In the genomic region with DNA sequence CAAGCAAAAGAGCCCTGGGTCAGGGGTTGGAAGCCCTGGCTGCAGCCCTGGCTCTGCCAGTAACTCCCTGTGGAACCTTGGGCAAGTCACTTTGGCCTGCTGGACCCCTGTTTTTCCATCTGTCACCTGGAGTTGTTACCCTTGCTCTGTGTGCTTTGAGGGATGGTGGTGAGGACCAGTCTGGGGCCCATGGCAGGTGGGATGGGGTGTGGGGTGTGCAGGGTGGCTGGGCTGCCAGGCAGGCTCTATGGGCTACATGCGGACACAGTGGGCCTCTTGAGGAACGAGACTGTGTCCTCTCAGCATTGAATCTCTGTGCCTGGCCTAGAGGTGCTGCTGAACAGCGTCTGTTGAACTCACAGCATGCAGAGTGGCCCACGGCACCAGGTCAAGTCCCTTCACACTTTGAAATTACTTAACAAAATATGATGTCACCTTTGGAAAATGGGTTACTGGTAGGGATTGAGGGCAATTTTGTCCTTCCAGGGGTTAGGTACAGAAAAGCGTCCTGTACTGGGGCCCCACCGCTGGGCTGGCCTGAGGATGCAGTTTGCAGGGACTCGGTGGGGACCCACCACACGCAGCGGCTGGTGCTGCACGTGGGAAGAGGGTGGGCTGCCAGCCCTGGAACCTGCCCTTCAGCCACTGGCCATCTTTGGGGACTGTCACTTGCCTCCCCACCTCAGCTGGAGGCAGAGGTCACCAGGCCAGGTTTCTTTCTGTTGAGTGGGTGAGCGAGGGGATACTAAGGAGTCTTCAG, we compare ENCODE assay signal across 25 cellular contexts. TPM values are rescaled to one million over a fixed set of nuclear protein-coding genes. Genes with fewer than 3 reads are reported as not detected.
"Had no signal": no experiment of that assay in that cellular context is flagged by ENCODE, and none has a peak within 500 bp of the region (broad histone marks: within the 10 kb centered on the region; RNA-seq: fewer than 3 reads in every experiment).

No MANE protein-coding gene starts in this region.

- ATAC-seq: activated CD4-positive, alpha-beta T cell treated with anti-CD3 and anti-CD28 coated beads for 36 hours; heart left ventricle; left lobe of liver; naive thymus-derived CD4-positive, alpha-beta T cell; psoas muscle; stimulated activated naive B cell treated with anti-CD40 and anti-IgM and Interleukin-4, amounts not matched to agents 10 μg/mL and 1 μg/mL and 100 μg/mL, for 72 hours had no signal

- H3K4me3 Mint-ChIP-seq: activated B cell treated with CpG ODN at 0.5 μM for 24 hours; activated CD4-positive, alpha-beta T cell treated with anti-CD3 and anti-CD28 coated beads for 36 hours; activated naive CD8-positive, alpha-beta T cell treated with anti-CD3 and anti-CD28 coated beads for 36 hours; activated T-cell treated with anti-CD3 and anti-CD28 coated beads, Interleukin-2, amount 50 U/mL, for 24 hours; stimulated activated naive B cell treated with anti-CD40 and anti-IgM and Interleukin-4, amounts not matched to agents 10 μg/mL and 1 μg/mL and 100 μg/mL, for 72 hours; T-helper 1 cell treated with Interleukin-12 subunit alpha and Interleukin-12 subunit beta and Interleukin-4 antibody, amounts not matched to agents 30 μg/mL and 1 μg/mL, for 36 hours had no signal

- H3K27ac ChIP-seq: heart left ventricle, ovary, psoas muscle, right atrium auricular region had no signal

- H3K9me3 Mint-ChIP-seq: activated B cell treated with CpG ODN at 0.5 μM for 24 hours; activated naive CD8-positive, alpha-beta T cell treated with anti-CD3 and anti-CD28 coated beads for 36 hours; activated T-cell treated with anti-CD3 and anti-CD28 coated beads, Interleukin-2, amount 50 U/mL, for 24 hours; activated T-helper 2 cell treated with anti-CD3 and anti-CD28 coated beads, Interferon-gamma antibody, Interleukin-2, Interleukin-4, amounts not matched to agents 10 μg/mL and 5 μg/mL and 100 μg/mL, durations not matched to agents 14 hours and 24 hours and 36 hours; naive thymus-derived CD4-positive, alpha-beta T cell; stimulated activated naive B cell treated with anti-CD40 and anti-IgM and Interleukin-4, amounts not matched to agents 10 μg/mL and 1 μg/mL and 100 μg/mL, for 72 hours; T-helper 1 cell treated with Interleukin-12 subunit alpha and Interleukin-12 subunit beta and Interleukin-4 antibody, amounts not matched to agents 30 μg/mL and 1 μg/mL, for 36 hours had no signal

- H3K4me3 ChIP-seq: heart left ventricle, ovary, psoas muscle, right atrium auricular region had no signal

- H3K27me3 ChIP-seq: heart left ventricle, ovary, right atrium auricular region had no signal

- H3K27ac Mint-ChIP-seq: activated B cell treated with CpG ODN at 0.5 μM for 24 hours; activated CD4-positive, alpha-beta T cell treated with anti-CD3 and anti-CD28 coated beads for 36 hours; activated naive CD8-positive, alpha-beta T cell treated with anti-CD3 and anti-CD28 coated beads for 36 hours; activated T-cell treated with anti-CD3 and anti-CD28 coated beads, Interleukin-2, amount 50 U/mL, for 24 hours; activated T-helper 2 cell treated with anti-CD3 and anti-CD28 coated beads, Interferon-gamma antibody, Interleukin-2, Interleukin-4, amounts not matched to agents 10 μg/mL and 5 μg/mL and 100 μg/mL, durations not matched to agents 14 hours and 24 hours and 36 hours; naive thymus-derived CD4-positive, alpha-beta T cell; stimulated activated naive B cell treated with anti-CD40 and anti-IgM and Interleukin-4, amounts not matched to agents 10 μg/mL and 1 μg/mL and 100 μg/mL, for 72 hours; T-helper 1 cell treated with Interleukin-12 subunit alpha and Interleukin-12 subunit beta and Interleukin-4 antibody, amounts not matched to agents 30 μg/mL and 1 μg/mL, for 36 hours had no signal

- H3K36me3 ChIP-seq: ovary, right atrium auricular region had no signal

- H3K9me3 ChIP-seq: heart left ventricle, ovary, psoas muscle, right atrium auricular region had no signal

- DNase-seq: activated B cell treated with CpG ODN at 0.5 μM for 24 hours; activated CD4-positive, alpha-beta T cell treated with anti-CD3 and anti-CD28 coated beads for 36 hours; activated CD4-positive, alpha-beta T cell treated with anti-CD3 and anti-CD28 coated beads, Interleukin-2, amount 50 U/mL, for 4 hours; activated CD8-positive, alpha-beta memory T cell treated with anti-CD3 and anti-CD28 coated beads for 24 hours; activated CD8-positive, alpha-beta memory T cell treated with anti-CD3 and anti-CD28 coated beads, Interleukin-2, amount 50 U/mL, for 4 hours; activated naive CD4-positive, alpha-beta T cell treated with Interleukin-2 at 50 U/mL for 16 hours; activated naive CD8-positive, alpha-beta T cell treated with anti-CD3 and anti-CD28 coated beads for 36 hours; activated T-cell treated with anti-CD3 and anti-CD28 coated beads, Interleukin-2, amount 50 U/mL, for 24 hours; amniotic stem cell; cerebellar nuclear complex; naive thymus-derived CD4-positive, alpha-beta T cell; stimulated activated naive B cell treated with anti-CD40 and anti-IgM and Interleukin-4, amounts not matched to agents 10 μg/mL and 1 μg/mL and 100 μg/mL, for 72 hours; T1000 had no signal

- H3K36me3 Mint-ChIP-seq: activated naive CD8-positive, alpha-beta T cell treated with anti-CD3 and anti-CD28 coated beads for 36 hours; naive thymus-derived CD4-positive, alpha-beta T cell had no signal

- H3K27me3 Mint-ChIP-seq: activated B cell treated with CpG ODN at 0.5 μM for 24 hours; activated CD4-positive, alpha-beta T cell treated with anti-CD3 and anti-CD28 coated beads for 36 hours; activated naive CD8-positive, alpha-beta T cell treated with anti-CD3 and anti-CD28 coated beads for 36 hours; activated T-cell treated with anti-CD3 and anti-CD28 coated beads, Interleukin-2, amount 50 U/mL, for 24 hours had no signal

RNA-seq across cellular contexts. Expression of a gene that starts 45.3 kb away (rescaled TPM):
- total RNA-seq: bronchial epithelial cell, epithelial cell of proximal tubule, fibroblast of villous mesenchyme, lung microvascular endothelial cell had no signal
- polyA plus RNA-seq: keratinocyte had no signal
